ENCODE assay signal across 1 cellular context in the genomic region with DNA sequence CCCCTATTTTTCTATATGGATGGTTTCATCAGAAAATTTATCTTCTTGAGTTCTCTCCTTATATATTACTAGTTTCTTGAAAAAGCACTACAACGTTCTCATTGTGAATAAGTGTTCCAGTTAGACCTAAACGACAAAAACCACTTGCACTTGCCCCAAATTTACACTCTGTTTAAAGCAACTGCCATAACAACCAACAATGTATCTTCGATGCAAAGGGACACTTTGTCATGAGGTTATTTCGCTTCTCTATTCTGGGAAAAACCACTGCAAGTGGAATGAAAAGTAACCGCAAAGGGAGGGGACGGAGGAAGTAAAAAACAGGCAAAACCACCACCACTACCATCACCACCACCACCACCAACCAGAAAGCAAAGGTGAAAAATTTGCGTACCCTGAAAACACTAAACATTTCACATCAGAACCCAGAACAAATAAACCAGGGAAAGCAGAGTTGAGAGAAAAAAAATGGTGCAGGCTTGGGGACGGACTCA.
TF ChIP-seq lines count a peak whose summit lies in the region.

No MANE protein-coding gene starts in this region.

TF ChIP-seq in GM12878, 131 proteins besides CTCF, POLR2A, EP300 and RAD21 (continued from another document):
- TF ChIP-seq, protein P1, sequence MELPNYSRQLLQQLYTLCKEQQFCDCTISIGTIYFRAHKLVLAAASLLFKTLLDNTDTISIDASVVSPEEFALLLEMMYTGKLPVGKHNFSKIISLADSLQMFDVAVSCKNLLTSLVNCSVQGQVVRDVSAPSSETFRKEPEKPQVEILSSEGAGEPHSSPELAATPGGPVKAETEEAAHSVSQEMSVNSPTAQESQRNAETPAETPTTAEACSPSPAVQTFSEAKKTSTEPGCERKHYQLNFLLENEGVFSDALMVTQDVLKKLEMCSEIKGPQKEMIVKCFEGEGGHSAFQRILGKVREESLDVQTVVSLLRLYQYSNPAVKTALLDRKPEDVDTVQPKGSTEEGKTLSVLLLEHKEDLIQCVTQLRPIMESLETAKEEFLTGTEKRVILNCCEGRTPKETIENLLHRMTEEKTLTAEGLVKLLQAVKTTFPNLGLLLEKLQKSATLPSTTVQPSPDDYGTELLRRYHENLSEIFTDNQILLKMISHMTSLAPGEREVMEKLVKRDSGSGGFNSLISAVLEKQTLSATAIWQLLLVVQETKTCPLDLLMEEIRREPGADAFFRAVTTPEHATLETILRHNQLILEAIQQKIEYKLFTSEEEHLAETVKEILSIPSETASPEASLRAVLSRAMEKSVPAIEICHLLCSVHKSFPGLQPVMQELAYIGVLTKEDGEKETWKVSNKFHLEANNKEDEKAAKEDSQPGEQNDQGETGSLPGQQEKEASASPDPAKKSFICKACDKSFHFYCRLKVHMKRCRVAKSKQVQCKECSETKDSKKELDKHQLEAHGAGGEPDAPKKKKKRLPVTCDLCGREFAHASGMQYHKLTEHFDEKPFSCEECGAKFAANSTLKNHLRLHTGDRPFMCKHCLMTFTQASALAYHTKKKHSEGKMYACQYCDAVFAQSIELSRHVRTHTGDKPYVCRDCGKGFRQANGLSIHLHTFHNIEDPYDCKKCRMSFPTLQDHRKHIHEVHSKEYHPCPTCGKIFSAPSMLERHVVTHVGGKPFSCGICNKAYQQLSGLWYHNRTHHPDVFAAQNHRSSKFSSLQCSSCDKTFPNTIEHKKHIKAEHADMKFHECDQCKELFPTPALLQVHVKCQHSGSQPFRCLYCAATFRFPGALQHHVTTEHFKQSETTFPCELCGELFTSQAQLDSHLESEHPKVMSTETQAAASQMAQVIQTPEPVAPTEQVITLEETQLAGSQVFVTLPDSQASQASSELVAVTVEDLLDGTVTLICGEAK (IDR thresholded peaks at IDR 0.05; ENCODE audit: borderline replicate concordance), result peak; percentile 57; the same call in 1 of the 2 replicates
- TF ChIP-seq, protein P2, sequence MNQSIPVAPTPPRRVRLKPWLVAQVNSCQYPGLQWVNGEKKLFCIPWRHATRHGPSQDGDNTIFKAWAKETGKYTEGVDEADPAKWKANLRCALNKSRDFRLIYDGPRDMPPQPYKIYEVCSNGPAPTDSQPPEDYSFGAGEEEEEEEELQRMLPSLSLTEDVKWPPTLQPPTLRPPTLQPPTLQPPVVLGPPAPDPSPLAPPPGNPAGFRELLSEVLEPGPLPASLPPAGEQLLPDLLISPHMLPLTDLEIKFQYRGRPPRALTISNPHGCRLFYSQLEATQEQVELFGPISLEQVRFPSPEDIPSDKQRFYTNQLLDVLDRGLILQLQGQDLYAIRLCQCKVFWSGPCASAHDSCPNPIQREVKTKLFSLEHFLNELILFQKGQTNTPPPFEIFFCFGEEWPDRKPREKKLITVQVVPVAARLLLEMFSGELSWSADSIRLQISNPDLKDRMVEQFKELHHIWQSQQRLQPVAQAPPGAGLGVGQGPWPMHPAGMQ (IDR thresholded peaks at IDR 0.05; ENCODE audit: borderline replicate concordance), result peak; percentile 74; the same call in 1 of the 2 replicates
- TF ChIP-seq NFIC (IDR thresholded peaks at IDR 0.05; ENCODE audit: low read depth, low read length) (peak; percentile 14; the same call in 1 of the 2 replicates), SPI1 (IDR thresholded peaks at IDR 0.05; ENCODE audit: borderline replicate concordance, insufficient read depth, low read depth, low read length) (0 out of 2 replicates have a peak, but pooled peaks have one; percentile 11), JUND (IDR thresholded peaks at IDR 0.05; ENCODE audit: low read depth, low read length) (no peak), ATF7 (IDR thresholded peaks at IDR 0.05; ENCODE audit: low read depth) (peak; percentile 77), MTA3 (IDR thresholded peaks at IDR 0.05; ENCODE audit: borderline replicate concordance, low read length) (peak; percentile 81; the same call in 1 of the 2 replicates), STAT3 (IDR thresholded peaks at IDR 0.05; ENCODE audit: low read depth, low read length) (0 out of 2 replicates have a peak, but pooled peaks have one; percentile 43), SREBF2 (IDR thresholded peaks at IDR 0.05; ENCODE audit: low read length) (no peak), SMAD1 (IDR thresholded peaks at IDR 0.05; ENCODE audit: low read depth, partially characterized antibody) (peak; percentile 59), FOXK2 (IDR thresholded peaks at IDR 0.05) (peak; percentile 38; the same call in 1 of the 2 replicates), SUPT20H (IDR thresholded peaks at IDR 0.05; ENCODE audit: borderline replicate concordance, control insufficient read depth, low read depth, low read length) (no peak), CHD2 (IDR thresholded peaks at IDR 0.05; ENCODE audit: borderline replicate concordance, low read depth, low read length) (0 out of 2 replicates have a peak, but pooled peaks have one; percentile 14), TARDBP (IDR thresholded peaks at IDR 0.05; ENCODE audit: borderline replicate concordance) (no peak), BMI1 (IDR thresholded peaks at IDR 0.05; ENCODE audit: borderline replicate concordance) (peak; percentile 67), PML (IDR thresholded peaks at IDR 0.05; ENCODE audit: low read length) (peak; percentile 17; the same call in 1 of the 2 replicates), JUNB (IDR thresholded peaks at IDR 0.05) (no peak)
- TF ChIP-seq, protein P3, sequence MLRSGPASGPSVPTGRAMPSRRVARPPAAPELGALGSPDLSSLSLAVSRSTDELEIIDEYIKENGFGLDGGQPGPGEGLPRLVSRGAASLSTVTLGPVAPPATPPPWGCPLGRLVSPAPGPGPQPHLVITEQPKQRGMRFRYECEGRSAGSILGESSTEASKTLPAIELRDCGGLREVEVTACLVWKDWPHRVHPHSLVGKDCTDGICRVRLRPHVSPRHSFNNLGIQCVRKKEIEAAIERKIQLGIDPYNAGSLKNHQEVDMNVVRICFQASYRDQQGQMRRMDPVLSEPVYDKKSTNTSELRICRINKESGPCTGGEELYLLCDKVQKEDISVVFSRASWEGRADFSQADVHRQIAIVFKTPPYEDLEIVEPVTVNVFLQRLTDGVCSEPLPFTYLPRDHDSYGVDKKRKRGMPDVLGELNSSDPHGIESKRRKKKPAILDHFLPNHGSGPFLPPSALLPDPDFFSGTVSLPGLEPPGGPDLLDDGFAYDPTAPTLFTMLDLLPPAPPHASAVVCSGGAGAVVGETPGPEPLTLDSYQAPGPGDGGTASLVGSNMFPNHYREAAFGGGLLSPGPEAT (IDR thresholded peaks at IDR 0.05; ENCODE audit: low read depth), result peak; percentile 88
- TF ChIP-seq, protein P4, sequence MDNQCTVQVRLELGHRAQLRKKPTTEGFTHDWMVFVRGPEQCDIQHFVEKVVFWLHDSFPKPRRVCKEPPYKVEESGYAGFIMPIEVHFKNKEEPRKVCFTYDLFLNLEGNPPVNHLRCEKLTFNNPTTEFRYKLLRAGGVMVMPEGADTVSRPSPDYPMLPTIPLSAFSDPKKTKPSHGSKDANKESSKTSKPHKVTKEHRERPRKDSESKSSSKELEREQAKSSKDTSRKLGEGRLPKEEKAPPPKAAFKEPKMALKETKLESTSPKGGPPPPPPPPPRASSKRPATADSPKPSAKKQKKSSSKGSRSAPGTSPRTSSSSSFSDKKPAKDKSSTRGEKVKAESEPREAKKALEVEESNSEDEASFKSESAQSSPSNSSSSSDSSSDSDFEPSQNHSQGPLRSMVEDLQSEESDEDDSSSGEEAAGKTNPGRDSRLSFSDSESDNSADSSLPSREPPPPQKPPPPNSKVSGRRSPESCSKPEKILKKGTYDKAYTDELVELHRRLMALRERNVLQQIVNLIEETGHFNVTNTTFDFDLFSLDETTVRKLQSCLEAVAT (IDR thresholded peaks at IDR 0.05), result peak; percentile 73
- TF ChIP-seq, protein P5, sequence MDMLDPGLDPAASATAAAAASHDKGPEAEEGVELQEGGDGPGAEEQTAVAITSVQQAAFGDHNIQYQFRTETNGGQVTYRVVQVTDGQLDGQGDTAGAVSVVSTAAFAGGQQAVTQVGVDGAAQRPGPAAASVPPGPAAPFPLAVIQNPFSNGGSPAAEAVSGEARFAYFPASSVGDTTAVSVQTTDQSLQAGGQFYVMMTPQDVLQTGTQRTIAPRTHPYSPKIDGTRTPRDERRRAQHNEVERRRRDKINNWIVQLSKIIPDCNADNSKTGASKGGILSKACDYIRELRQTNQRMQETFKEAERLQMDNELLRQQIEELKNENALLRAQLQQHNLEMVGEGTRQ (IDR thresholded peaks at IDR 0.05; ENCODE audit: borderline replicate concordance, low read depth, low read length), result no peak
- TF ChIP-seq, protein P6, sequence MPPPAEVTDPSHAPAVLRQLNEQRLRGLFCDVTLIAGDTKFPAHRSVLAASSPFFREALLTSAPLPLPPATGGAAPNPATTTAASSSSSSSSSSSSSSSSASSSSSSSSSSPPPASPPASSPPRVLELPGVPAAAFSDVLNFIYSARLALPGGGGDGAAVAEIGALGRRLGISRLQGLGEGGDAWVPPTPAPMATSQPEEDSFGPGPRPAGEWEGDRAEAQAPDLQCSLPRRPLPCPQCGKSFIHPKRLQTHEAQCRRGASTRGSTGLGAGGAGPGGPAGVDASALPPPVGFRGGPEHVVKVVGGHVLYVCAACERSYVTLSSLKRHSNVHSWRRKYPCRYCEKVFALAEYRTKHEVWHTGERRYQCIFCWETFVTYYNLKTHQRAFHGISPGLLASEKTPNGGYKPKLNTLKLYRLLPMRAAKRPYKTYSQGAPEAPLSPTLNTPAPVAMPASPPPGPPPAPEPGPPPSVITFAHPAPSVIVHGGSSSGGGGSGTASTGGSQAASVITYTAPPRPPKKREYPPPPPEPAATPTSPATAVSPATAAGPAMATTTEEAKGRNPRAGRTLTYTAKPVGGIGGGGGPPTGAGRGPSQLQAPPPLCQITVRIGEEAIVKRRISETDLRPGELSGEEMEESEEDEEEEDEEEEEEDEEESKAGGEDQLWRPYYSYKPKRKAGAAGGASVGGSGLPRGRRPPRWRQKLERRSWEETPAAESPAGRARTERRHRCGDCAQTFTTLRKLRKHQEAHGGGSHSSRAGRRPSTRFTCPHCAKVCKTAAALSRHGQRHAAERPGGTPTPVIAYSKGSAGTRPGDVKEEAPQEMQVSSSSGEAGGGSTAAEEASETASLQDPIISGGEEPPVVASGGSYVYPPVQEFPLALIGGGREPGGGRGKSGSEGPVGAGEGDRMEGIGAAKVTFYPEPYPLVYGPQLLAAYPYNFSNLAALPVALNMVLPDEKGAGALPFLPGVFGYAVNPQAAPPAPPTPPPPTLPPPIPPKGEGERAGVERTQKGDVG (CRISPR knock-in tag; IDR thresholded peaks at IDR 0.05), result no peak
